ENCODE assay signal across 2 cellular contexts in genomic region chr17:6853764-6854442, GRCh38.
TF ChIP-seq lines count a peak whose summit lies in the region.

No MANE protein-coding gene starts in this region.

TF ChIP-seq in IMR-90, 13 proteins besides CTCF, POLR2A, EP300 and RAD21:
- TF ChIP-seq, protein P1, sequence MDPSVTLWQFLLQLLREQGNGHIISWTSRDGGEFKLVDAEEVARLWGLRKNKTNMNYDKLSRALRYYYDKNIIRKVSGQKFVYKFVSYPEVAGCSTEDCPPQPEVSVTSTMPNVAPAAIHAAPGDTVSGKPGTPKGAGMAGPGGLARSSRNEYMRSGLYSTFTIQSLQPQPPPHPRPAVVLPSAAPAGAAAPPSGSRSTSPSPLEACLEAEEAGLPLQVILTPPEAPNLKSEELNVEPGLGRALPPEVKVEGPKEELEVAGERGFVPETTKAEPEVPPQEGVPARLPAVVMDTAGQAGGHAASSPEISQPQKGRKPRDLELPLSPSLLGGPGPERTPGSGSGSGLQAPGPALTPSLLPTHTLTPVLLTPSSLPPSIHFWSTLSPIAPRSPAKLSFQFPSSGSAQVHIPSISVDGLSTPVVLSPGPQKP (IDR thresholded peaks at IDR 0.05; ENCODE audit: borderline replicate concordance, low read depth, low read length), result no peak
- no peak for TF ChIP-seq MAZ (IDR thresholded peaks at IDR 0.05; ENCODE audit: borderline replicate concordance, low read depth, low read length)
- TF ChIP-seq MAFK (IDR thresholded peaks at IDR 0.05; ENCODE audit: low read depth, low read length), result no peak
- TF ChIP-seq, protein P2, sequence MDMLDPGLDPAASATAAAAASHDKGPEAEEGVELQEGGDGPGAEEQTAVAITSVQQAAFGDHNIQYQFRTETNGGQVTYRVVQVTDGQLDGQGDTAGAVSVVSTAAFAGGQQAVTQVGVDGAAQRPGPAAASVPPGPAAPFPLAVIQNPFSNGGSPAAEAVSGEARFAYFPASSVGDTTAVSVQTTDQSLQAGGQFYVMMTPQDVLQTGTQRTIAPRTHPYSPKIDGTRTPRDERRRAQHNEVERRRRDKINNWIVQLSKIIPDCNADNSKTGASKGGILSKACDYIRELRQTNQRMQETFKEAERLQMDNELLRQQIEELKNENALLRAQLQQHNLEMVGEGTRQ (IDR thresholded peaks at IDR 0.05; ENCODE audit: low read depth, low read length), result no peak
- no peak for TF ChIP-seq RFX5 (IDR thresholded peaks at IDR 0.05; ENCODE audit: low read depth, low read length)
- no peak for TF ChIP-seq MXI1 (IDR thresholded peaks at IDR 0.05; ENCODE audit: borderline replicate concordance, low read depth, low read length)
- no peak for TF ChIP-seq CHD1 (IDR thresholded peaks at IDR 0.05; ENCODE audit: low read depth, low read length)
- TF ChIP-seq BHLHE40 (IDR thresholded peaks at IDR 0.05; ENCODE audit: low read depth, low read length), result no peak
- TF ChIP-seq SMC3 (IDR thresholded peaks at IDR 0.05; ENCODE audit: low read depth, low read length), result no peak
- TF ChIP-seq CEBPB (IDR thresholded peaks at IDR 0.05; ENCODE audit: low read depth, low read length), result no peak
- TF ChIP-seq NFE2L2 (IDR thresholded peaks at IDR 0.05; ENCODE audit: low read depth, low read length), result no peak
- no peak for TF ChIP-seq RCOR1 (IDR thresholded peaks at IDR 0.05; ENCODE audit: insufficient replicate concordance, low read length)

TF ChIP-seq in GM12878, 131 proteins besides CTCF, POLR2A, EP300 and RAD21 (continues in another document):
- TF ChIP-seq IKZF2 (IDR thresholded peaks at IDR 0.05), result peak in 1 of 2 experiments; percentile 25; a peak in 1 of 4 replicates
- no peak for TF ChIP-seq HDGF (IDR thresholded peaks at IDR 0.05)
- no peak for TF ChIP-seq PRDM15 (CRISPR knock-in tag; IDR thresholded peaks at IDR 0.05)
- TF ChIP-seq, protein P3, sequence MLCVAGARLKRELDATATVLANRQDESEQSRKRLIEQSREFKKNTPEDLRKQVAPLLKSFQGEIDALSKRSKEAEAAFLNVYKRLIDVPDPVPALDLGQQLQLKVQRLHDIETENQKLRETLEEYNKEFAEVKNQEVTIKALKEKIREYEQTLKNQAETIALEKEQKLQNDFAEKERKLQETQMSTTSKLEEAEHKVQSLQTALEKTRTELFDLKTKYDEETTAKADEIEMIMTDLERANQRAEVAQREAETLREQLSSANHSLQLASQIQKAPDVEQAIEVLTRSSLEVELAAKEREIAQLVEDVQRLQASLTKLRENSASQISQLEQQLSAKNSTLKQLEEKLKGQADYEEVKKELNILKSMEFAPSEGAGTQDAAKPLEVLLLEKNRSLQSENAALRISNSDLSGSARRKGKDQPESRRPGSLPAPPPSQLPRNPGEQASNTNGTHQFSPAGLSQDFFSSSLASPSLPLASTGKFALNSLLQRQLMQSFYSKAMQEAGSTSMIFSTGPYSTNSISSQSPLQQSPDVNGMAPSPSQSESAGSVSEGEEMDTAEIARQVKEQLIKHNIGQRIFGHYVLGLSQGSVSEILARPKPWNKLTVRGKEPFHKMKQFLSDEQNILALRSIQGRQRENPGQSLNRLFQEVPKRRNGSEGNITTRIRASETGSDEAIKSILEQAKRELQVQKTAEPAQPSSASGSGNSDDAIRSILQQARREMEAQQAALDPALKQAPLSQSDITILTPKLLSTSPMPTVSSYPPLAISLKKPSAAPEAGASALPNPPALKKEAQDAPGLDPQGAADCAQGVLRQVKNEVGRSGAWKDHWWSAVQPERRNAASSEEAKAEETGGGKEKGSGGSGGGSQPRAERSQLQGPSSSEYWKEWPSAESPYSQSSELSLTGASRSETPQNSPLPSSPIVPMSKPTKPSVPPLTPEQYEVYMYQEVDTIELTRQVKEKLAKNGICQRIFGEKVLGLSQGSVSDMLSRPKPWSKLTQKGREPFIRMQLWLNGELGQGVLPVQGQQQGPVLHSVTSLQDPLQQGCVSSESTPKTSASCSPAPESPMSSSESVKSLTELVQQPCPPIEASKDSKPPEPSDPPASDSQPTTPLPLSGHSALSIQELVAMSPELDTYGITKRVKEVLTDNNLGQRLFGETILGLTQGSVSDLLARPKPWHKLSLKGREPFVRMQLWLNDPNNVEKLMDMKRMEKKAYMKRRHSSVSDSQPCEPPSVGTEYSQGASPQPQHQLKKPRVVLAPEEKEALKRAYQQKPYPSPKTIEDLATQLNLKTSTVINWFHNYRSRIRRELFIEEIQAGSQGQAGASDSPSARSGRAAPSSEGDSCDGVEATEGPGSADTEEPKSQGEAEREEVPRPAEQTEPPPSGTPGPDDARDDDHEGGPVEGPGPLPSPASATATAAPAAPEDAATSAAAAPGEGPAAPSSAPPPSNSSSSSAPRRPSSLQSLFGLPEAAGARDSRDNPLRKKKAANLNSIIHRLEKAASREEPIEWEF (IDR thresholded peaks at IDR 0.05; ENCODE audit: insufficient replicate concordance, low read depth, low read length), result no peak
- no peak for TF ChIP-seq MTA2 (IDR thresholded peaks at IDR 0.05; ENCODE audit: low read depth)
- TF ChIP-seq KAT2A (conservative IDR thresholded peaks at IDR 0.05; ENCODE audit: control insufficient read depth, low read depth, low read length), result no peak
- TF ChIP-seq RCOR1 (conservative IDR thresholded peaks at IDR 0.05; ENCODE audit: low read depth, low read length), result no peak
- no peak for TF ChIP-seq IRF5 (IDR thresholded peaks at IDR 0.05; ENCODE audit: borderline replicate concordance)
- TF ChIP-seq NR2C2 (IDR thresholded peaks at IDR 0.05; ENCODE audit: borderline replicate concordance, control insufficient read depth, insufficient read length, low read depth), result no peak
- TF ChIP-seq ESRRA (IDR thresholded peaks at IDR 0.05; ENCODE audit: low read length), result no peak
- TF ChIP-seq ATF2 (IDR thresholded peaks at IDR 0.05; ENCODE audit: low read length), result no peak
- peak; percentile 54; the same call in 1 of the 2 replicates for TF ChIP-seq IKZF1 (conservative IDR thresholded peaks at IDR 0.05)
- no peak for TF ChIP-seq HCFC1 (IDR thresholded peaks at IDR 0.05; ENCODE audit: low read length)
- TF ChIP-seq MTA3 (IDR thresholded peaks at IDR 0.05; ENCODE audit: borderline replicate concordance, low read length), result no peak
- TF ChIP-seq GATAD2B (conservative IDR thresholded peaks at IDR 0.05; ENCODE audit: low read depth), result no peak
- no peak for TF ChIP-seq CEBPZ (IDR thresholded peaks at IDR 0.05; ENCODE audit: low read depth, low read length)
- TF ChIP-seq ATF7 (IDR thresholded peaks at IDR 0.05; ENCODE audit: low read depth), result no peak
- no peak for TF ChIP-seq SMAD1 (IDR thresholded peaks at IDR 0.05; ENCODE audit: low read depth, partially characterized antibody)
- no peak for TF ChIP-seq BHLHE40 (IDR thresholded peaks at IDR 0.05; ENCODE audit: borderline replicate concordance in 1 of 2, low read depth in 2 of 2, low read length in 1 of 2)
- no peak for TF ChIP-seq FOXK2 (IDR thresholded peaks at IDR 0.05)
- TF ChIP-seq, protein P4, sequence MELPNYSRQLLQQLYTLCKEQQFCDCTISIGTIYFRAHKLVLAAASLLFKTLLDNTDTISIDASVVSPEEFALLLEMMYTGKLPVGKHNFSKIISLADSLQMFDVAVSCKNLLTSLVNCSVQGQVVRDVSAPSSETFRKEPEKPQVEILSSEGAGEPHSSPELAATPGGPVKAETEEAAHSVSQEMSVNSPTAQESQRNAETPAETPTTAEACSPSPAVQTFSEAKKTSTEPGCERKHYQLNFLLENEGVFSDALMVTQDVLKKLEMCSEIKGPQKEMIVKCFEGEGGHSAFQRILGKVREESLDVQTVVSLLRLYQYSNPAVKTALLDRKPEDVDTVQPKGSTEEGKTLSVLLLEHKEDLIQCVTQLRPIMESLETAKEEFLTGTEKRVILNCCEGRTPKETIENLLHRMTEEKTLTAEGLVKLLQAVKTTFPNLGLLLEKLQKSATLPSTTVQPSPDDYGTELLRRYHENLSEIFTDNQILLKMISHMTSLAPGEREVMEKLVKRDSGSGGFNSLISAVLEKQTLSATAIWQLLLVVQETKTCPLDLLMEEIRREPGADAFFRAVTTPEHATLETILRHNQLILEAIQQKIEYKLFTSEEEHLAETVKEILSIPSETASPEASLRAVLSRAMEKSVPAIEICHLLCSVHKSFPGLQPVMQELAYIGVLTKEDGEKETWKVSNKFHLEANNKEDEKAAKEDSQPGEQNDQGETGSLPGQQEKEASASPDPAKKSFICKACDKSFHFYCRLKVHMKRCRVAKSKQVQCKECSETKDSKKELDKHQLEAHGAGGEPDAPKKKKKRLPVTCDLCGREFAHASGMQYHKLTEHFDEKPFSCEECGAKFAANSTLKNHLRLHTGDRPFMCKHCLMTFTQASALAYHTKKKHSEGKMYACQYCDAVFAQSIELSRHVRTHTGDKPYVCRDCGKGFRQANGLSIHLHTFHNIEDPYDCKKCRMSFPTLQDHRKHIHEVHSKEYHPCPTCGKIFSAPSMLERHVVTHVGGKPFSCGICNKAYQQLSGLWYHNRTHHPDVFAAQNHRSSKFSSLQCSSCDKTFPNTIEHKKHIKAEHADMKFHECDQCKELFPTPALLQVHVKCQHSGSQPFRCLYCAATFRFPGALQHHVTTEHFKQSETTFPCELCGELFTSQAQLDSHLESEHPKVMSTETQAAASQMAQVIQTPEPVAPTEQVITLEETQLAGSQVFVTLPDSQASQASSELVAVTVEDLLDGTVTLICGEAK (IDR thresholded peaks at IDR 0.05; ENCODE audit: borderline replicate concordance), result peak; percentile 57; the same call in 1 of the 2 replicates
- TF ChIP-seq BCL11A (IDR thresholded peaks at IDR 0.05; ENCODE audit: low read depth, low read length), result no peak
- no peak for TF ChIP-seq MYC (IDR thresholded peaks at IDR 0.05; ENCODE audit: insufficient read depth, insufficient read length, insufficient replicate concordance, low read length, severe bottlenecking)
- TF ChIP-seq BACH1 (IDR thresholded peaks at IDR 0.05; ENCODE audit: borderline replicate concordance), result peak; percentile 75; the same call in 1 of the 2 replicates
- no peak for TF ChIP-seq SIX5 (IDR thresholded peaks at IDR 0.05; ENCODE audit: low read depth, low read length, severe bottlenecking)
- no peak for TF ChIP-seq SMAD5 (IDR thresholded peaks at IDR 0.05; ENCODE audit: low read depth)
